Comparison of ENCODE assay signal across 1 cellular context in genomic region chr6:125956506-125957390, GRCh38.
TF ChIP-seq lines count a peak whose summit lies in the region.

TSS of gene HINT3 (plus strand) at chr6:125956770. CDS start at chr6:125956978, 208 bp downstream.

TF ChIP-seq in HepG2, 621 proteins besides CTCF, POLR2A, EP300 and RAD21 (continued from another document and continues in another):
- peak; percentile 97 for TF ChIP-seq DZIP1 (CRISPR knock-in tag; IDR thresholded peaks at IDR 0.05)
- peak; percentile 94 for TF ChIP-seq ZNF329 (CRISPR knock-in tag; IDR thresholded peaks at IDR 0.05; ENCODE audit: low read depth)
- TF ChIP-seq ZUFSP (CRISPR knock-in tag; IDR thresholded peaks at IDR 0.05; ENCODE audit: borderline replicate concordance): no peak
- no peak for TF ChIP-seq MBNL3 (CRISPR knock-in tag; conservative IDR thresholded peaks at IDR 0.05)
- TF ChIP-seq GTF3A (CRISPR knock-in tag; conservative IDR thresholded peaks at IDR 0.05): peak; percentile 44; the same call in 1 of the 2 replicates
- TF ChIP-seq SP4 (CRISPR knock-in tag; IDR thresholded peaks at IDR 0.05): no peak; the same call in none of the 2 replicates
- TF ChIP-seq BCLAF1 (IDR thresholded peaks at IDR 0.05): no peak
- peak; percentile 30; the same call in 1 of the 2 replicates for TF ChIP-seq ZNF121 (CRISPR knock-in tag; IDR thresholded peaks at IDR 0.05)
- TF ChIP-seq ATF4 (CRISPR knock-in tag; IDR thresholded peaks at IDR 0.05): peak in 1 of 2 experiments; percentile 66; a peak in 2 of 4 replicates
- TF ChIP-seq ZNF251 (CRISPR knock-in tag; IDR thresholded peaks at IDR 0.05): 0 out of 2 replicates have a peak, but pooled peaks have one; percentile 14
- peak; percentile 52; the same call in 1 of the 2 replicates for TF ChIP-seq EHMT2 (IDR thresholded peaks at IDR 0.05; ENCODE audit: borderline replicate concordance, low read depth, low read length)
- TF ChIP-seq ZNF441 (CRISPR knock-in tag; IDR thresholded peaks at IDR 0.05; ENCODE audit: borderline replicate concordance): peak; percentile 87
- TF ChIP-seq HNRNPUL1 (IDR thresholded peaks at IDR 0.05; ENCODE audit: low read depth, low read length): peak; percentile 21; the same call in 1 of the 2 replicates
- no peak for TF ChIP-seq XBP1 (CRISPR knock-in tag; IDR thresholded peaks at IDR 0.05)
- TF ChIP-seq MAFG (CRISPR knock-in tag; IDR thresholded peaks at IDR 0.05): no peak
- no peak; the same call in 1 of the 2 replicates for TF ChIP-seq LRRFIP1 (CRISPR knock-in tag; conservative IDR thresholded peaks at IDR 0.05)
- peak; percentile 25; the same call in 1 of the 2 replicates for TF ChIP-seq ZNF552 (CRISPR knock-in tag; IDR thresholded peaks at IDR 0.05; ENCODE audit: borderline replicate concordance)
- peak; percentile 99 for TF ChIP-seq ZNF512B (CRISPR knock-in tag; IDR thresholded peaks at IDR 0.05; ENCODE audit: borderline replicate concordance)
- TF ChIP-seq AHDC1 (CRISPR knock-in tag; IDR thresholded peaks at IDR 0.05; ENCODE audit: borderline replicate concordance): peak; percentile 71; the same call in 1 of the 2 replicates
- peak; percentile 63; the same call in 1 of the 2 replicates for TF ChIP-seq NR2F2 (IDR thresholded peaks at IDR 0.05; ENCODE audit: borderline replicate concordance, low read depth)
- TF ChIP-seq JUN (CRISPR knock-in tag; IDR thresholded peaks at IDR 0.05): peak; percentile 86
- TF ChIP-seq ZNF766 (CRISPR knock-in tag; IDR thresholded peaks at IDR 0.05; ENCODE audit: borderline replicate concordance): peak; percentile 83
- peak; percentile 61 for TF ChIP-seq ZEB1 (IDR thresholded peaks at IDR 0.05; ENCODE audit: insufficient replicate concordance, low read depth)
- TF ChIP-seq ZNF607 (CRISPR knock-in tag; IDR thresholded peaks at IDR 0.05; ENCODE audit: borderline replicate concordance): peak; percentile 94
- peak; percentile 68; the same call in 1 of the 2 replicates for TF ChIP-seq ZSCAN20 (CRISPR knock-in tag; IDR thresholded peaks at IDR 0.05; ENCODE audit: borderline replicate concordance)
- TF ChIP-seq PLSCR1 (CRISPR knock-in tag; IDR thresholded peaks at IDR 0.05; ENCODE audit: borderline replicate concordance): no peak
- peak; percentile 47 for TF ChIP-seq HNRNPK (IDR thresholded peaks at IDR 0.05; ENCODE audit: low read depth, low read length, poor library complexity, severe bottlenecking)
- TF ChIP-seq SMC3 (IDR thresholded peaks at IDR 0.05; ENCODE audit: low read length): peak; percentile 48; the same call in 1 of the 2 replicates
- TF ChIP-seq RBAK (CRISPR knock-in tag; IDR thresholded peaks at IDR 0.05): peak; percentile 81
- TF ChIP-seq PCBP1 (IDR thresholded peaks at IDR 0.05; ENCODE audit: borderline replicate concordance, low read depth, low read length): 0 out of 2 replicates have a peak, but pooled peaks have one; percentile 76
- TF ChIP-seq PCBP2 (optimal IDR thresholded peaks at IDR 0.05; ENCODE audit: low read depth, low read length, poor library complexity, severe bottlenecking): no peak
- no peak; the same call in 1 of the 2 replicates for TF ChIP-seq ZBTB39 (CRISPR knock-in tag; IDR thresholded peaks at IDR 0.05)
